Comparison of ENCODE assay signal across 1 cellular context in genomic region chr11:76671626-76672309, GRCh38.
A peak's percentile ranks its signal among the peaks of the same experiment; 100 is the strongest.
TF ChIP-seq lines count a peak whose summit lies in the region.

No MANE protein-coding gene starts in this region.

TF ChIP-seq in K562, 482 proteins besides CTCF, POLR2A, EP300 and RAD21:
- TF ChIP-seq KAT2B (IDR thresholded peaks at IDR 0.05; ENCODE audit: low read depth, low read length) (no peak), ZFP36 (IDR thresholded peaks at IDR 0.05; ENCODE audit: low read depth, low read length, partially characterized antibody) (peak; percentile 91), KDM1A (IDR thresholded peaks at IDR 0.05) (0 out of 4 replicates have a peak, but pooled peaks of 1 of the 2 experiments have one; percentile 0)
